Comparison of ENCODE assay signal across 23 cellular contexts in genomic region chr15:100763764-100764750, GRCh38.
DNase-seq lines count a peak whose midpoint lies in the region; FAIRE-seq and TF ChIP-seq lines count a peak whose summit lies in the region.
"Had no signal": no experiment of that assay in that cellular context is flagged by ENCODE, and none has a peak within 500 bp of the region (broad histone marks: within the 10 kb centered on the region; RNA-seq: fewer than 3 reads in every experiment).

No MANE protein-coding gene starts in this region.

- no TSS peak for BruUV-seq in Caco-2 (replicated peaks; lab: Mats Ljungman, UMichigan)

- peak overlapping the region; percentile 30 for H2AFZ ChIP-seq in astrocyte (ENCODE audit: low read depth, low read length)

- no peaks in the 10 kb centered on the region for H3K79me2 ChIP-seq in astrocyte (ENCODE audit: insufficient read depth, low read length)

- H3K27me3 ChIP-seq in Caco-2 (replicated peaks; ENCODE audit: control insufficient read depth, insufficient read depth, low read length) (no peaks in the 10 kb centered on the region), astrocyte (ENCODE audit: insufficient read depth, low read length) (no peaks in the 10 kb centered on the region)
- H3K27me3 ChIP-seq: pancreas had no signal

- peaks cover 14% of the 10 kb centered on the region for H3K4me1 ChIP-seq in Caco-2
- peaks cover 20% of the 10 kb centered on the region for H3K4me1 ChIP-seq in astrocyte (ENCODE audit: insufficient read depth, low read length)
- H3K4me1 ChIP-seq: pancreas had no signal

- no peaks in the 10 kb centered on the region for H3K27me3 Mint-ChIP-seq in Caco-2 (ENCODE audit: insufficient read depth, unreplicated experiment)
- H3K27me3 Mint-ChIP-seq in astrocyte (ENCODE audit: low read depth, unreplicated experiment): peaks cover 28% of the 10 kb centered on the region
- H3K27me3 Mint-ChIP-seq in nephron (ENCODE audit: low read depth): peaks cover 12% of the 10 kb centered on the region
- H3K27me3 Mint-ChIP-seq in T-helper 2 cell treated with Interferon-gamma antibody and Interleukin-4, amounts not matched to agents 5 μg/mL and 100 μg/mL, for 36 hours (ENCODE audit: low read depth): peaks cover 22% of the 10 kb centered on the region

- FAIRE-seq in HTR-8/SVneo (lab: Jason Lieb, UNC) (peak; percentile 13), astrocyte (lab: Jason Lieb, UNC) (no peak)
- FAIRE-seq: H1, pancreas had no signal

- no peak overlapping the region for H3K9ac ChIP-seq in astrocyte (ENCODE audit: low read length)

- no peak overlapping the region for H3K27ac ChIP-seq in astrocyte (ENCODE audit: low read depth, low read length)
- H3K27ac ChIP-seq: HL-60, pancreas had no signal

- H3K4me3 ChIP-seq in Caco-2 (ENCODE audit: low read depth, low read length) (no peak overlapping the region), astrocyte (ENCODE audit: insufficient read depth, low read depth, low read length) (no peak overlapping the region)
- H3K4me3 ChIP-seq: pancreas, skin epidermis had no signal

- H3K4me3 Mint-ChIP-seq in Caco-2 (ENCODE audit: unreplicated experiment) (no peak overlapping the region), astrocyte (ENCODE audit: unreplicated experiment) (no peak overlapping the region), nephron (no peak overlapping the region)
- H3K4me3 Mint-ChIP-seq in T-helper 2 cell treated with Interferon-gamma antibody and Interleukin-4, amounts not matched to agents 5 μg/mL and 100 μg/mL, for 36 hours: no peak overlapping the region
- H3K4me3 Mint-ChIP-seq: B cell, T-helper 17 cell had no signal

- H4K20me1 ChIP-seq in astrocyte (ENCODE audit: insufficient read depth, low read length): no peaks in the 10 kb centered on the region

- CTCF ChIA-PET in Caco-2 (lab: Charles Lee): no interaction called here

- H3K36me3 Mint-ChIP-seq in Caco-2 (ENCODE audit: insufficient read depth, unreplicated experiment): no peaks in the 10 kb centered on the region
- no peaks in the 10 kb centered on the region for H3K36me3 Mint-ChIP-seq in astrocyte (ENCODE audit: low read depth, unreplicated experiment)
- no peaks in the 10 kb centered on the region for H3K36me3 Mint-ChIP-seq in nephron (ENCODE audit: low read depth)
- H3K36me3 Mint-ChIP-seq in T-helper 2 cell treated with Interferon-gamma antibody and Interleukin-4, amounts not matched to agents 5 μg/mL and 100 μg/mL, for 36 hours (ENCODE audit: low read depth): no peaks in the 10 kb centered on the region

- H3K36me3 ChIP-seq in Caco-2 (ENCODE audit: control insufficient read depth, insufficient read depth, low read length) (no peaks in the 10 kb centered on the region), astrocyte (ENCODE audit: insufficient read depth, low read length) (no peaks in the 10 kb centered on the region)
- H3K36me3 ChIP-seq: pancreas had no signal

- H3K9me3 ChIP-seq in Caco-2 (no peaks in the 10 kb centered on the region), astrocyte (ENCODE audit: insufficient read depth, low read depth, low read length) (no peaks in the 10 kb centered on the region)
- H3K9me3 ChIP-seq: pancreas had no signal

- POLR2A ChIA-PET in Caco-2 (lab: Charles Lee): no interaction called here

- H3K9me3 Mint-ChIP-seq in Caco-2 (ENCODE audit: unreplicated experiment): no peaks in the 10 kb centered on the region
- no peaks in the 10 kb centered on the region for H3K9me3 Mint-ChIP-seq in astrocyte (ENCODE audit: unreplicated experiment)
- no peaks in the 10 kb centered on the region for H3K9me3 Mint-ChIP-seq in nephron
- no peaks in the 10 kb centered on the region for H3K9me3 Mint-ChIP-seq in T-helper 2 cell treated with Interferon-gamma antibody and Interleukin-4, amounts not matched to agents 5 μg/mL and 100 μg/mL, for 36 hours

- H3K4me2 ChIP-seq in astrocyte (ENCODE audit: low read length): no peak overlapping the region

- H3K27ac Mint-ChIP-seq in Caco-2 (ENCODE audit: unreplicated experiment) (peak overlapping the region; percentile 36), astrocyte (ENCODE audit: unreplicated experiment) (no peak overlapping the region), nephron (peak overlapping the region in 2 of 3 experiments; percentile 85 to 95)
- no peak overlapping the region for H3K27ac Mint-ChIP-seq in T-helper 2 cell treated with Interferon-gamma antibody and Interleukin-4, amounts not matched to agents 5 μg/mL and 100 μg/mL, for 36 hours
- H3K27ac Mint-ChIP-seq: B cell, T-helper 17 cell had no signal

- TF ChIP-seq CTCF in Caco-2 (IDR thresholded peaks at IDR 0.05; ENCODE audit: insufficient read depth in 1 of 2, low read depth in 1 of 2, low read length in 1 of 2, severe bottlenecking in 1 of 2, unreplicated experiment in 1 of 2) (no peak), astrocyte (IDR thresholded peaks at IDR 0.05; ENCODE audit: insufficient read depth, low read depth, low read length) (no peak), nephron (IDR thresholded peaks at IDR 0.05; ENCODE audit: unreplicated experiment in 3 of 3) (no peak)

- H3K4me1 Mint-ChIP-seq in Caco-2 (ENCODE audit: low read depth, unreplicated experiment) (peaks cover 21% of the 10 kb centered on the region), astrocyte (ENCODE audit: low read depth, unreplicated experiment) (peaks cover 11% of the 10 kb centered on the region), nephron (peaks cover 53% of the 10 kb centered on the region)
- H3K4me1 Mint-ChIP-seq in T-helper 2 cell treated with Interferon-gamma antibody and Interleukin-4, amounts not matched to agents 5 μg/mL and 100 μg/mL, for 36 hours (ENCODE audit: low read depth): peaks cover 8% of the 10 kb centered on the region
- H3K4me1 Mint-ChIP-seq: B cell had no signal

- intact Hi-C loops in Caco-2 (cut with micrococcal nuclease; ENCODE audit: unreplicated experiment): no loop called here

- DNase-seq in Caco-2 (no peak), HTR-8/SVneo (ENCODE audit: insufficient read length, low spot score) (no peak), astrocyte (ENCODE audit: low read depth) (no peak), COLO829 (ENCODE audit: low spot score) (no peak), EL (no peak), SW480 (ENCODE audit: low spot score) (no peak)
- no peak for DNase-seq in T-helper 2 cell treated with Interferon-gamma antibody and Interleukin-4, amounts not matched to agents 5 μg/mL and 100 μg/mL, for 36 hours (ENCODE audit: low spot score)
- DNase-seq: activated CD4-positive, CD25-positive, alpha-beta regulatory T cell; amniotic stem cell; cerebellar nuclear complex; KBM-7; left ventricle myocardium superior; NCI-H1092; pancreas; RPMI8226; stimulated activated CD4-positive, alpha-beta T cell treated with anti-CD3 and anti-CD28 coated beads, Interleukin-4, amount 100 ng/mL, for 4 hours; stimulated activated CD8-positive, alpha-beta memory T cell treated with anti-CD3 and anti-CD28 coated beads, Interleukin-4, amount 100 ng/mL, for 48 hours; T-helper 17 cell had no signal

Comparison
In these comparisons a context has a peak if more than half of its experiments do, and no peak if none do; other contexts are left out.
1. H3K27ac Mint-ChIP-seq: peak in Caco-2 (single experiment) and nephron (2 of 3); none in astrocyte (single experiment) and T-helper 2 cell treated with Interferon-gamma antibody and Interleukin-4, amounts not matched to agents 5 μg/mL and 100 μg/mL, for 36 hours (single experiment).